In genomic region chr4:2712261-2712842, GRCh38 we compare ENCODE assay signal across 1 cellular context.
TF ChIP-seq lines count a peak whose summit lies in the region.

No MANE protein-coding gene starts in this region.

TF ChIP-seq in GM23338, 12 proteins besides CTCF, POLR2A, EP300 and RAD21 (continued from another document):
- no peak for TF ChIP-seq ZNF462 (CRISPR knock-in tag; IDR thresholded peaks at IDR 0.05)
